Comparison of ENCODE assay signal across 1 cellular context in the genomic region with DNA sequence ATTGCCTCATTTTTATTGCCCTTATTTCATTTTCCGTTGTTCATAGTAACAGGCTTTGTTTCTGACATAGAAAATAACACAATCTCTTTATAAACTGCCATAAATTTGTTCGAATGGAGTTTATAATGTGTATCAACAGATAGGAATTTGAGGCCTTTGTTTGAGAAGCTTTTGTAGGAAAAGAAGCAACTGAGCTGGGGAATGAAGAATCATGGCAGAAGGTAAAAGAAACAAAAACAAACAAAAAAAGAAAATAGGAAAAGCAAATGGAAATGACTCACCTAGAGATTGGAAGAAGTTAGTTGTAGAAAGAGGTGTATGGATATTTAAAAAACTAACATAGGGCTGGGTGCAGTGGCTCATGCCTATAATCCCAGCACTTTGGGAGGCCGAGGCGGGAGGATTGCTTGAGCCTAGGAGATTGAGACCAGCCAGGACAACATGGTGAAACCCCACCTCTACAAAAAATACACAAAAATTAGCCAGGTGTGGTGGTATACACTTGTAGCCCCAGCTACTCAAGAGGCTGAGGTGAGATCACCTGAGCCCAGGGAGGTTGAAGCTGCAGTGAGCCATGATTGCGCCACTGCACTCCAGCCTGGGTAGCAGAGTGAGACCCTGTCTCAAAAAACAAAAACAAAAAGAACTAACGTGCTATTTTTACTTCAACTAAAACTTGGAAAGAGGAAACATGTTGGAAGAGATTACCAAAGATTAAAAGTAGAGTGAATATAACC.
TF ChIP-seq lines count a peak whose summit lies in the region.

No MANE protein-coding gene starts in this region.

TF ChIP-seq in WTC11, 78 proteins besides CTCF, POLR2A, EP300 and RAD21:
- TF ChIP-seq, protein P1, sequence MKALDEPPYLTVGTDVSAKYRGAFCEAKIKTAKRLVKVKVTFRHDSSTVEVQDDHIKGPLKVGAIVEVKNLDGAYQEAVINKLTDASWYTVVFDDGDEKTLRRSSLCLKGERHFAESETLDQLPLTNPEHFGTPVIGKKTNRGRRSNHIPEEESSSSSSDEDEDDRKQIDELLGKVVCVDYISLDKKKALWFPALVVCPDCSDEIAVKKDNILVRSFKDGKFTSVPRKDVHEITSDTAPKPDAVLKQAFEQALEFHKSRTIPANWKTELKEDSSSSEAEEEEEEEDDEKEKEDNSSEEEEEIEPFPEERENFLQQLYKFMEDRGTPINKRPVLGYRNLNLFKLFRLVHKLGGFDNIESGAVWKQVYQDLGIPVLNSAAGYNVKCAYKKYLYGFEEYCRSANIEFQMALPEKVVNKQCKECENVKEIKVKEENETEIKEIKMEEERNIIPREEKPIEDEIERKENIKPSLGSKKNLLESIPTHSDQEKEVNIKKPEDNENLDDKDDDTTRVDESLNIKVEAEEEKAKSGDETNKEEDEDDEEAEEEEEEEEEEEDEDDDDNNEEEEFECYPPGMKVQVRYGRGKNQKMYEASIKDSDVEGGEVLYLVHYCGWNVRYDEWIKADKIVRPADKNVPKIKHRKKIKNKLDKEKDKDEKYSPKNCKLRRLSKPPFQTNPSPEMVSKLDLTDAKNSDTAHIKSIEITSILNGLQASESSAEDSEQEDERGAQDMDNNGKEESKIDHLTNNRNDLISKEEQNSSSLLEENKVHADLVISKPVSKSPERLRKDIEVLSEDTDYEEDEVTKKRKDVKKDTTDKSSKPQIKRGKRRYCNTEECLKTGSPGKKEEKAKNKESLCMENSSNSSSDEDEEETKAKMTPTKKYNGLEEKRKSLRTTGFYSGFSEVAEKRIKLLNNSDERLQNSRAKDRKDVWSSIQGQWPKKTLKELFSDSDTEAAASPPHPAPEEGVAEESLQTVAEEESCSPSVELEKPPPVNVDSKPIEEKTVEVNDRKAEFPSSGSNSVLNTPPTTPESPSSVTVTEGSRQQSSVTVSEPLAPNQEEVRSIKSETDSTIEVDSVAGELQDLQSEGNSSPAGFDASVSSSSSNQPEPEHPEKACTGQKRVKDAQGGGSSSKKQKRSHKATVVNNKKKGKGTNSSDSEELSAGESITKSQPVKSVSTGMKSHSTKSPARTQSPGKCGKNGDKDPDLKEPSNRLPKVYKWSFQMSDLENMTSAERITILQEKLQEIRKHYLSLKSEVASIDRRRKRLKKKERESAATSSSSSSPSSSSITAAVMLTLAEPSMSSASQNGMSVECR (CRISPR knock-in tag; IDR thresholded peaks at IDR 0.05; ENCODE audit: borderline replicate concordance) = no peak
- TF ChIP-seq, protein P2, sequence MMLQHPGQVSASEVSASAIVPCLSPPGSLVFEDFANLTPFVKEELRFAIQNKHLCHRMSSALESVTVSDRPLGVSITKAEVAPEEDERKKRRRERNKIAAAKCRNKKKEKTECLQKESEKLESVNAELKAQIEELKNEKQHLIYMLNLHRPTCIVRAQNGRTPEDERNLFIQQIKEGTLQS (CRISPR knock-in tag; conservative IDR thresholded peaks at IDR 0.05) = no peak
- TF ChIP-seq CREB1 (CRISPR knock-in tag; IDR thresholded peaks at IDR 0.05) = no peak
- TF ChIP-seq NFYB (CRISPR knock-in tag; conservative IDR thresholded peaks at IDR 0.05; ENCODE audit: low read depth) = no peak
- TF ChIP-seq, protein P3, sequence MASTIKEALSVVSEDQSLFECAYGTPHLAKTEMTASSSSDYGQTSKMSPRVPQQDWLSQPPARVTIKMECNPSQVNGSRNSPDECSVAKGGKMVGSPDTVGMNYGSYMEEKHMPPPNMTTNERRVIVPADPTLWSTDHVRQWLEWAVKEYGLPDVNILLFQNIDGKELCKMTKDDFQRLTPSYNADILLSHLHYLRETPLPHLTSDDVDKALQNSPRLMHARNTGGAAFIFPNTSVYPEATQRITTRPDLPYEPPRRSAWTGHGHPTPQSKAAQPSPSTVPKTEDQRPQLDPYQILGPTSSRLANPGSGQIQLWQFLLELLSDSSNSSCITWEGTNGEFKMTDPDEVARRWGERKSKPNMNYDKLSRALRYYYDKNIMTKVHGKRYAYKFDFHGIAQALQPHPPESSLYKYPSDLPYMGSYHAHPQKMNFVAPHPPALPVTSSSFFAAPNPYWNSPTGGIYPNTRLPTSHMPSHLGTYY (CRISPR knock-in tag; IDR thresholded peaks at IDR 0.05) = no peak
- no peak for TF ChIP-seq JAZF1 (CRISPR knock-in tag; IDR thresholded peaks at IDR 0.05)
- TF ChIP-seq EMX1 (CRISPR knock-in tag; IDR thresholded peaks at IDR 0.05) = no peak
- no peak for TF ChIP-seq ZNF416 (CRISPR knock-in tag; IDR thresholded peaks at IDR 0.05)
- no peak for TF ChIP-seq CBFB (CRISPR knock-in tag; IDR thresholded peaks at IDR 0.05; ENCODE audit: low read depth)
- TF ChIP-seq, protein P4, sequence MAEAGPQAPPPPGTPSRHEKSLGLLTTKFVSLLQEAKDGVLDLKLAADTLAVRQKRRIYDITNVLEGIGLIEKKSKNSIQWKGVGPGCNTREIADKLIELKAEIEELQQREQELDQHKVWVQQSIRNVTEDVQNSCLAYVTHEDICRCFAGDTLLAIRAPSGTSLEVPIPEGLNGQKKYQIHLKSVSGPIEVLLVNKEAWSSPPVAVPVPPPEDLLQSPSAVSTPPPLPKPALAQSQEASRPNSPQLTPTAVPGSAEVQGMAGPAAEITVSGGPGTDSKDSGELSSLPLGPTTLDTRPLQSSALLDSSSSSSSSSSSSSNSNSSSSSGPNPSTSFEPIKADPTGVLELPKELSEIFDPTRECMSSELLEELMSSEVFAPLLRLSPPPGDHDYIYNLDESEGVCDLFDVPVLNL (CRISPR knock-in tag; IDR thresholded peaks at IDR 0.05; ENCODE audit: borderline replicate concordance, low read depth) = no peak
- TF ChIP-seq, protein P5, sequence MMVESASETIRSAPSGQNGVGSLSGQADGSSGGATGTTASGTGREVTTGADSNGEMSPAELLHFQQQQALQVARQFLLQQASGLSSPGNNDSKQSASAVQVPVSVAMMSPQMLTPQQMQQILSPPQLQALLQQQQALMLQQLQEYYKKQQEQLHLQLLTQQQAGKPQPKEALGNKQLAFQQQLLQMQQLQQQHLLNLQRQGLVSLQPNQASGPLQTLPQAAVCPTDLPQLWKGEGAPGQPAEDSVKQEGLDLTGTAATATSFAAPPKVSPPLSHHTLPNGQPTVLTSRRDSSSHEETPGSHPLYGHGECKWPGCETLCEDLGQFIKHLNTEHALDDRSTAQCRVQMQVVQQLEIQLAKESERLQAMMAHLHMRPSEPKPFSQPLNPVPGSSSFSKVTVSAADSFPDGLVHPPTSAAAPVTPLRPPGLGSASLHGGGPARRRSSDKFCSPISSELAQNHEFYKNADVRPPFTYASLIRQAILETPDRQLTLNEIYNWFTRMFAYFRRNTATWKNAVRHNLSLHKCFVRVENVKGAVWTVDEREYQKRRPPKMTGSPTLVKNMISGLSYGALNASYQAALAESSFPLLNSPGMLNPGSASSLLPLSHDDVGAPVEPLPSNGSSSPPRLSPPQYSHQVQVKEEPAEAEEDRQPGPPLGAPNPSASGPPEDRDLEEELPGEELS (CRISPR knock-in tag; IDR thresholded peaks at IDR 0.05) = no peak
- no peak for TF ChIP-seq SP1 (CRISPR knock-in tag; conservative IDR thresholded peaks at IDR 0.05)
- TF ChIP-seq, protein P6, sequence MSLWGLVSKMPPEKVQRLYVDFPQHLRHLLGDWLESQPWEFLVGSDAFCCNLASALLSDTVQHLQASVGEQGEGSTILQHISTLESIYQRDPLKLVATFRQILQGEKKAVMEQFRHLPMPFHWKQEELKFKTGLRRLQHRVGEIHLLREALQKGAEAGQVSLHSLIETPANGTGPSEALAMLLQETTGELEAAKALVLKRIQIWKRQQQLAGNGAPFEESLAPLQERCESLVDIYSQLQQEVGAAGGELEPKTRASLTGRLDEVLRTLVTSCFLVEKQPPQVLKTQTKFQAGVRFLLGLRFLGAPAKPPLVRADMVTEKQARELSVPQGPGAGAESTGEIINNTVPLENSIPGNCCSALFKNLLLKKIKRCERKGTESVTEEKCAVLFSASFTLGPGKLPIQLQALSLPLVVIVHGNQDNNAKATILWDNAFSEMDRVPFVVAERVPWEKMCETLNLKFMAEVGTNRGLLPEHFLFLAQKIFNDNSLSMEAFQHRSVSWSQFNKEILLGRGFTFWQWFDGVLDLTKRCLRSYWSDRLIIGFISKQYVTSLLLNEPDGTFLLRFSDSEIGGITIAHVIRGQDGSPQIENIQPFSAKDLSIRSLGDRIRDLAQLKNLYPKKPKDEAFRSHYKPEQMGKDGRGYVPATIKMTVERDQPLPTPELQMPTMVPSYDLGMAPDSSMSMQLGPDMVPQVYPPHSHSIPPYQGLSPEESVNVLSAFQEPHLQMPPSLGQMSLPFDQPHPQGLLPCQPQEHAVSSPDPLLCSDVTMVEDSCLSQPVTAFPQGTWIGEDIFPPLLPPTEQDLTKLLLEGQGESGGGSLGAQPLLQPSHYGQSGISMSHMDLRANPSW (CRISPR knock-in tag; conservative IDR thresholded peaks at IDR 0.05; ENCODE audit: low read depth) = no peak
- TF ChIP-seq ZNF671 (CRISPR knock-in tag; IDR thresholded peaks at IDR 0.05) = no peak
- no peak for TF ChIP-seq TP53 (CRISPR knock-in tag; IDR thresholded peaks at IDR 0.05)
- TF ChIP-seq, protein P7, sequence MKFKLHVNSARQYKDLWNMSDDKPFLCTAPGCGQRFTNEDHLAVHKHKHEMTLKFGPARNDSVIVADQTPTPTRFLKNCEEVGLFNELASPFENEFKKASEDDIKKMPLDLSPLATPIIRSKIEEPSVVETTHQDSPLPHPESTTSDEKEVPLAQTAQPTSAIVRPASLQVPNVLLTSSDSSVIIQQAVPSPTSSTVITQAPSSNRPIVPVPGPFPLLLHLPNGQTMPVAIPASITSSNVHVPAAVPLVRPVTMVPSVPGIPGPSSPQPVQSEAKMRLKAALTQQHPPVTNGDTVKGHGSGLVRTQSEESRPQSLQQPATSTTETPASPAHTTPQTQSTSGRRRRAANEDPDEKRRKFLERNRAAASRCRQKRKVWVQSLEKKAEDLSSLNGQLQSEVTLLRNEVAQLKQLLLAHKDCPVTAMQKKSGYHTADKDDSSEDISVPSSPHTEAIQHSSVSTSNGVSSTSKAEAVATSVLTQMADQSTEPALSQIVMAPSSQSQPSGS (CRISPR knock-in tag; IDR thresholded peaks at IDR 0.05; ENCODE audit: borderline replicate concordance, low read depth) = no peak
- TF ChIP-seq, protein P8, sequence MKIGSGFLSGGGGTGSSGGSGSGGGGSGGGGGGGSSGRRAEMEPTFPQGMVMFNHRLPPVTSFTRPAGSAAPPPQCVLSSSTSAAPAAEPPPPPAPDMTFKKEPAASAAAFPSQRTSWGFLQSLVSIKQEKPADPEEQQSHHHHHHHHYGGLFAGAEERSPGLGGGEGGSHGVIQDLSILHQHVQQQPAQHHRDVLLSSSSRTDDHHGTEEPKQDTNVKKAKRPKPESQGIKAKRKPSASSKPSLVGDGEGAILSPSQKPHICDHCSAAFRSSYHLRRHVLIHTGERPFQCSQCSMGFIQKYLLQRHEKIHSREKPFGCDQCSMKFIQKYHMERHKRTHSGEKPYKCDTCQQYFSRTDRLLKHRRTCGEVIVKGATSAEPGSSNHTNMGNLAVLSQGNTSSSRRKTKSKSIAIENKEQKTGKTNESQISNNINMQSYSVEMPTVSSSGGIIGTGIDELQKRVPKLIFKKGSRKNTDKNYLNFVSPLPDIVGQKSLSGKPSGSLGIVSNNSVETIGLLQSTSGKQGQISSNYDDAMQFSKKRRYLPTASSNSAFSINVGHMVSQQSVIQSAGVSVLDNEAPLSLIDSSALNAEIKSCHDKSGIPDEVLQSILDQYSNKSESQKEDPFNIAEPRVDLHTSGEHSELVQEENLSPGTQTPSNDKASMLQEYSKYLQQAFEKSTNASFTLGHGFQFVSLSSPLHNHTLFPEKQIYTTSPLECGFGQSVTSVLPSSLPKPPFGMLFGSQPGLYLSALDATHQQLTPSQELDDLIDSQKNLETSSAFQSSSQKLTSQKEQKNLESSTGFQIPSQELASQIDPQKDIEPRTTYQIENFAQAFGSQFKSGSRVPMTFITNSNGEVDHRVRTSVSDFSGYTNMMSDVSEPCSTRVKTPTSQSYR (CRISPR knock-in tag; IDR thresholded peaks at IDR 0.05) = no peak
- TF ChIP-seq, protein P9, sequence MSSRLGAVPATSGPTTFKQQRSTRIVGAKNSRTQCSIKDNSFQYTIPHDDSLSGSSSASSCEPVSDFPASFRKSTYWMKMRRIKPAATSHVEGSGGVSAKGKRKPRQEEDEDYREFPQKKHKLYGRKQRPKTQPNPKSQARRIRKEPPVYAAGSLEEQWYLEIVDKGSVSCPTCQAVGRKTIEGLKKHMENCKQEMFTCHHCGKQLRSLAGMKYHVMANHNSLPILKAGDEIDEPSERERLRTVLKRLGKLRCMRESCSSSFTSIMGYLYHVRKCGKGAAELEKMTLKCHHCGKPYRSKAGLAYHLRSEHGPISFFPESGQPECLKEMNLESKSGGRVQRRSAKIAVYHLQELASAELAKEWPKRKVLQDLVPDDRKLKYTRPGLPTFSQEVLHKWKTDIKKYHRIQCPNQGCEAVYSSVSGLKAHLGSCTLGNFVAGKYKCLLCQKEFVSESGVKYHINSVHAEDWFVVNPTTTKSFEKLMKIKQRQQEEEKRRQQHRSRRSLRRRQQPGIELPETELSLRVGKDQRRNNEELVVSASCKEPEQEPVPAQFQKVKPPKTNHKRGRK (CRISPR knock-in tag; IDR thresholded peaks at IDR 0.05; ENCODE audit: borderline replicate concordance) = no peak
- no peak for TF ChIP-seq NR1H2 (CRISPR knock-in tag; IDR thresholded peaks at IDR 0.05)
- TF ChIP-seq RORB (CRISPR knock-in tag; IDR thresholded peaks at IDR 0.05) = no peak
